In genomic region chr12:26239508-26240328, GRCh38 we compare ENCODE assay signal across 8 cellular contexts. TPM values are rescaled to one million over a fixed set of nuclear protein-coding genes. Genes with fewer than 3 reads are reported as not detected.
DNase-seq lines count a peak whose midpoint lies in the region; ATAC-seq and TF ChIP-seq lines count a peak whose summit lies in the region.

No MANE protein-coding gene starts in this region.

- H3K4me3 ChIP-seq in epithelial cell of esophagus (ENCODE audit: low read length) = no peak overlapping the region

- H3K27ac Mint-ChIP-seq in T-cell = no peak overlapping the region

- no peaks in the 10 kb centered on the region for H3K4me1 Mint-ChIP-seq in T-cell

- POLR2A ChIA-PET in T-cell (lab: Charles Lee) = no interaction called here

- no peak for TF ChIP-seq CTCF in epithelial cell of esophagus (IDR thresholded peaks at IDR 0.05; ENCODE audit: insufficient read depth, low read depth, low read length, missing control alignments)

- CTCF ChIA-PET in T-cell (lab: Charles Lee) = no interaction called here

- no peaks in the 10 kb centered on the region for H3K36me3 Mint-ChIP-seq in T-cell

- no peak for ATAC-seq in T-cell (replicated peaks in 1 of 4)

- no peak overlapping the region for H3K4me3 Mint-ChIP-seq in T-cell

- peaks cover 32 to 35% of the 10 kb centered on the region in 2 donors for H3K27me3 Mint-ChIP-seq in T-cell

- DNase-seq in AG20443 (ENCODE audit: low spot score) (peak; percentile 93), NCI-H82 (lab: John Stamatoyannopoulos, UW) (peak; percentile 14), epithelial cell of esophagus (ENCODE audit: low read depth) (peak; percentile 76), nucleus accumbens (lab: John Stamatoyannopoulos, UW) (peak in 47 of 56 donors; percentile 16 to 89 (median 56)), T-cell (no peak), NCI-H187 (lab: John Stamatoyannopoulos, UW) (no peak), cortex of kidney (lab: John Stamatoyannopoulos, UW) (no peak), NCI-H2029 treated with DMSO at 0.1 percent for 48 hours (lab: John Stamatoyannopoulos, UW) (no peak)

- H3K9me3 Mint-ChIP-seq in T-cell = no peaks in the 10 kb centered on the region

RNA-seq across cellular contexts. Expression of gene SSPN, which starts 44.3 kb away (rescaled TPM):
- under 1 TPM; 0.06 to 0.33 (median 0.15) TPM for total RNA-seq in T-cell

Comparison
In these comparisons a context has a peak if more than half of its experiments do, and no peak if none do; other contexts are left out.
1. DNase-seq: peak in AG20443 (single experiment), NCI-H82 (single experiment), epithelial cell of esophagus (single experiment) and nucleus accumbens (47 of 56); none in T-cell (0 of 34), NCI-H187 (0 of 2), cortex of kidney (single experiment) and NCI-H2029 treated with DMSO at 0.1 percent for 48 hours (single experiment).